Comparison of ENCODE assay signal across 22 cellular contexts in genomic region chr9:99515874-99516656, GRCh38.
DNase-seq lines count a peak whose midpoint lies in the region; ATAC-seq, FAIRE-seq and TF ChIP-seq lines count a peak whose summit lies in the region.
"Had no signal": no experiment of that assay in that cellular context is flagged by ENCODE, and none has a peak within 500 bp of the region (broad histone marks: within the 10 kb centered on the region; RNA-seq: fewer than 3 reads in every experiment).

No MANE protein-coding gene starts in this region.

- H3K27ac ChIP-seq in Peyer's patch (peak overlapping the region in 1 of 4 donors; percentile 40), PC-9 (no peak overlapping the region)
- H3K27ac ChIP-seq: brain microvascular endothelial cell, KMS-11, psoas muscle, SJSA1 had no signal

- no peaks in the 10 kb centered on the region for H3K27me3 ChIP-seq in Peyer's patch
- no peaks in the 10 kb centered on the region for H3K27me3 ChIP-seq in PC-9 (ENCODE audit: insufficient read depth, low read depth)
- H3K27me3 ChIP-seq: brain microvascular endothelial cell, SJSA1 had no signal

- no peaks in the 10 kb centered on the region for H3F3A ChIP-seq in PC-9 (ENCODE audit: insufficient read depth, low read depth)

- H3K4me1 ChIP-seq in Peyer's patch = no peaks in the 10 kb centered on the region
- no peaks in the 10 kb centered on the region for H3K4me1 ChIP-seq in PC-9 (replicated peaks; ENCODE audit: insufficient read depth)
- H3K4me1 ChIP-seq: psoas muscle had no signal

- no peaks in the 10 kb centered on the region for H3K36me3 Mint-ChIP-seq in naive B cell

- H3K4me3 ChIP-seq in Peyer's patch (no peak overlapping the region), PC-9 (no peak overlapping the region)
- H3K4me3 ChIP-seq: lung, psoas muscle, SJSA1 had no signal

- H3K9me3 ChIP-seq in Peyer's patch (no peaks in the 10 kb centered on the region), PC-9 (ENCODE audit: insufficient read depth, low read depth) (no peaks in the 10 kb centered on the region)
- H3K9me3 ChIP-seq: psoas muscle, SJSA1 had no signal

- BruUV-seq in PC-9 (replicated peaks; lab: Mats Ljungman, UMichigan) = no TSS peak

- peak; percentile 30 for DNase-seq in GM10248 (ENCODE audit: extremely low spot score)
- no peak for DNase-seq in GM19239 (ENCODE audit: insufficient read length, low spot score)
- DNase-seq in Peyer's patch = peak in 2 of 3 donors; percentile 49 to 55
- DNase-seq in naive B cell = peak; percentile 50
- DNase-seq in AML-193 (lab: John Stamatoyannopoulos, UW) = no peak
- no peak for DNase-seq in PC-9
- DNase-seq: activated CD4-positive, alpha-beta T cell treated with anti-CD3 and anti-CD28 coated beads, Interleukin-2, amount 10 ng/mL, durations not matched to agents 7 days and 5 days; activated effector memory CD4-positive, alpha-beta T cell treated with Interleukin-2 at 50 U/mL for 16 hours; brain microvascular endothelial cell; DND-41; effector memory CD4-positive, alpha-beta T cell; NCI-H1092; NCI-H187 treated with DMSO at 0.1 percent for 48 hours; NCI-H345; psoas muscle; T-helper 1 cell had no signal

- intact Hi-C loops in PC-9 (cut with micrococcal nuclease; ENCODE audit: unreplicated experiment) = no loop called here

- no peak for TF ChIP-seq POLR2A in Peyer's patch (IDR thresholded peaks at IDR 0.05)

- no peaks in the 10 kb centered on the region for H3K9me2 ChIP-seq in PC-9 (ENCODE audit: insufficient read depth)

- H3K4me3 Mint-ChIP-seq in naive B cell = peak overlapping the region; percentile 31 to 91 (median 66)
- H3K4me3 Mint-ChIP-seq: activated CD4-positive, alpha-beta T cell treated with anti-CD3 and anti-CD28 coated beads, Interleukin-2, amount 10 ng/mL, durations not matched to agents 7 days and 5 days had no signal

- FAIRE-seq in GM19239 (lab: Jason Lieb, UNC) = peak; percentile 86
- FAIRE-seq: frontal cortex, RCC 7860 had no signal

- no peaks in the 10 kb centered on the region for H3K27me3 Mint-ChIP-seq in naive B cell

- TF ChIP-seq CTCF in GM10248 (IDR thresholded peaks at IDR 0.05; ENCODE audit: control extremely low read depth, extremely low read depth, low read depth, missing control alignments) (no peak), Peyer's patch (IDR thresholded peaks at IDR 0.05) (no peak), PC-9 (conservative IDR thresholded peaks at IDR 0.05) (no peak)

- H3K9me3 Mint-ChIP-seq in naive B cell = peaks cover 0 to 1% (median 0%) of the 10 kb centered on the region in 7 donors
- H3K9me3 Mint-ChIP-seq: activated CD4-positive, alpha-beta T cell treated with anti-CD3 and anti-CD28 coated beads, Interleukin-2, amount 10 ng/mL, durations not matched to agents 7 days and 5 days had no signal

- peak overlapping the region; percentile 78 to 97 (median 90) for H3K27ac Mint-ChIP-seq in naive B cell
- H3K27ac Mint-ChIP-seq: activated CD4-positive, alpha-beta T cell treated with anti-CD3 and anti-CD28 coated beads, Interleukin-2, amount 10 ng/mL, durations not matched to agents 7 days and 5 days had no signal

- ATAC-seq in naive B cell (ENCODE audit: low read depth in 2 of 2) = peak; percentile 55 to 67
- ATAC-seq in GM21367 (IDR thresholded peaks at IDR 0.05; ENCODE audit: unreplicated experiment) = no peak
- ATAC-seq: psoas muscle had no signal

- H3K79me2 ChIP-seq in PC-9 (ENCODE audit: low read depth) = no peaks in the 10 kb centered on the region

- H3K4me1 Mint-ChIP-seq in naive B cell = peaks cover 37 to 59% (median 58%) of the 10 kb centered on the region in 3 donors

- H4K20me1 ChIP-seq in PC-9 (ENCODE audit: insufficient read depth) = no peaks in the 10 kb centered on the region

- CTCF ChIA-PET in GM10248 (lab: Yijun Ruan, JAX) (interaction anchor here (0.8 to 2.0 kb wide), 5 partner anchors 18 to 285 kb away, joined by 3 to 6 read pairs (median 3); no protein-coding TSS in a partner anchor), PC-9 (lab: Charles Lee) (interaction anchor here (0.7 kb wide), 1 partner anchor 51 kb away, joined by 3 read pairs; no protein-coding TSS in a partner anchor)

- H3K36me3 ChIP-seq in Peyer's patch = no peaks in the 10 kb centered on the region
- H3K36me3 ChIP-seq in PC-9 (ENCODE audit: low read depth) = no peaks in the 10 kb centered on the region
- H3K36me3 ChIP-seq: brain microvascular endothelial cell, SJSA1 had no signal

- no peak overlapping the region for H2AFZ ChIP-seq in PC-9

- POLR2A ChIA-PET in GM10248 (lab: Yijun Ruan, JAX) (no interaction called here), PC-9 (lab: Charles Lee; ENCODE audit: unreplicated experiment) (no interaction called here)

- no peak overlapping the region for H3K4me2 ChIP-seq in PC-9
- H3K4me2 ChIP-seq: KMS-11 had no signal

Comparison
In these comparisons a context has a peak if more than half of its experiments do, and no peak if none do; other contexts are left out.
1. DNase-seq: peak in GM10248 (single experiment), Peyer's patch (2 of 3) and naive B cell (single experiment); none in GM19239 (single experiment), AML-193 (0 of 2) and PC-9 (0 of 2).